Comparison of ENCODE assay signal across 23 cellular contexts in the genomic region with DNA sequence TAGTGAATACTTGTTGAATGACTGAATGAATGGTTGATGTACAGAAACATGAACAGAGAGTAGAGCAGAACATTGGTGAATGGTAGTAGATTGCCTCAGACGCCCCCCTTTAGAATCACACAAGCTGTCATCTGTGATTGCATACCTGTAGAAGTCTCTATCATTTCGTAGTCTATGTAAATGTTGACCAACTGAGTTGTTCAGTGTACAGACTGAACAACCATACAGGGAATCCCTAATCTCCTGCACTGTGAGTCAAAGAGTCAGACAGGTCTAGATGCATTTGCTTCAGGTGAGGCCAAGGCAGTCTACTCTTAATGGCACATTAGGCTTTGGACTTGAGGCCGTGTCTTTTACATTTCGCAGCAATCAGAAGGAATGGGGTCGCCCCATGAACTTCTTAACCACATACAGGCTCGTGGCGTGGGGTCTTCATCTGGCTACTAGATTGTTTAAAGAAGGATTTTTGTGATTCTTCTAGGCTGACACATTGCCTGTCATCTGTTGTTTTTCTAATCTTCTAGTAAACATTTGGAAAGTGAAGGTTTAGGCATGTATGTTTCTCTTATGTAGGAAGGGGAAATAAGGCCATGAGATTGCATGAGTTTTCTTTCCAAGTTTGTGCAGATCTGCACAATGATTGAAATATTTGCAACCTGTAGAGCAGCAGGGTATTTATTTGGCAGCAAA.
"Had no signal": no experiment of that assay in that cellular context is flagged by ENCODE, and none has a peak within 500 bp of the region (broad histone marks: within the 10 kb centered on the region; RNA-seq: fewer than 3 reads in every experiment).

No MANE protein-coding gene starts in this region.

- H3K27ac Mint-ChIP-seq: activated CD4-positive, alpha-beta memory T cell treated with anti-CD3 and anti-CD28 coated beads for 36 hours; activated CD4-positive, alpha-beta T cell treated with anti-CD3 and anti-CD28 coated beads, Interleukin-2, amount 10 ng/mL, durations not matched to agents 24 days and 14 days; activated naive CD4-positive, alpha-beta T cell treated with anti-CD3 and anti-CD28 coated beads, Interleukin-2, amount 10 ng/mL, durations not matched to agents 7 days and 5 days; activated naive CD8-positive, alpha-beta T cell treated with anti-CD3 and anti-CD28 coated beads, Interleukin-2, amount 10 ng/mL, durations not matched to agents 7 days and 5 days; activated T-helper 1 cell treated with anti-CD3 and anti-CD28 coated beads, Interleukin-12 subunit alpha, Interleukin-12 subunit beta, Interleukin-2, Interleukin-4 antibody, amounts not matched to agents 30 ng/mL and 10 ng/mL and 1 ng/mL, durations not matched to agents 14 hours and 24 hours and 36 hours; naive B cell; T-helper 17 cell had no signal

- H3K36me3 ChIP-seq: left ventricle myocardium inferior, spleen, suprapubic skin, tibial artery, upper lobe of right lung, WERI-Rb-1 had no signal

- H3K27me3 Mint-ChIP-seq: activated CD4-positive, alpha-beta memory T cell treated with anti-CD3 and anti-CD28 coated beads for 36 hours; activated CD4-positive, alpha-beta T cell treated with anti-CD3 and anti-CD28 coated beads, Interleukin-2, amount 10 ng/mL, durations not matched to agents 24 days and 14 days; activated naive CD4-positive, alpha-beta T cell treated with anti-CD3 and anti-CD28 coated beads, Interleukin-2, amount 10 ng/mL, durations not matched to agents 7 days and 5 days; activated naive CD8-positive, alpha-beta T cell treated with anti-CD3 and anti-CD28 coated beads, Interleukin-2, amount 10 ng/mL, durations not matched to agents 7 days and 5 days; naive B cell; T-helper 17 cell had no signal

- H3K9me3 ChIP-seq: left ventricle myocardium inferior, spleen, suprapubic skin, tibial artery, upper lobe of right lung had no signal

- H3K4me1 ChIP-seq: left ventricle myocardium inferior, spleen, upper lobe of right lung had no signal

- H3K9me3 Mint-ChIP-seq: activated CD4-positive, alpha-beta memory T cell treated with anti-CD3 and anti-CD28 coated beads for 36 hours; activated CD4-positive, alpha-beta T cell treated with anti-CD3 and anti-CD28 coated beads, Interleukin-2, amount 10 ng/mL, durations not matched to agents 24 days and 14 days; activated naive CD4-positive, alpha-beta T cell treated with anti-CD3 and anti-CD28 coated beads, Interleukin-2, amount 10 ng/mL, durations not matched to agents 7 days and 5 days; activated naive CD8-positive, alpha-beta T cell treated with anti-CD3 and anti-CD28 coated beads, Interleukin-2, amount 10 ng/mL, durations not matched to agents 7 days and 5 days; activated T-helper 1 cell treated with anti-CD3 and anti-CD28 coated beads, Interleukin-12 subunit alpha, Interleukin-12 subunit beta, Interleukin-2, Interleukin-4 antibody, amounts not matched to agents 30 ng/mL and 10 ng/mL and 1 ng/mL, durations not matched to agents 14 hours and 24 hours and 36 hours; naive B cell; neural crest cell had no signal

- DNase-seq: activated CD4-positive, alpha-beta memory T cell treated with anti-CD3 and anti-CD28 coated beads for 36 hours; activated CD4-positive, alpha-beta T cell treated with anti-CD3 and anti-CD28 coated beads, Interleukin-2, amount 10 ng/mL, durations not matched to agents 24 days and 14 days; activated CD4-positive, CD25-positive, alpha-beta regulatory T cell treated with anti-CD3 and anti-CD28 coated beads, Interleukin-2, amount 50 U/mL, for 72 hours; activated CD8-positive, alpha-beta memory T cell treated with anti-CD3 and anti-CD28 coated beads, Interleukin-2, amount 50 U/mL, for 4 hours; activated gamma-delta T cell; activated naive CD4-positive, alpha-beta T cell treated with anti-CD3 and anti-CD28 coated beads, Interleukin-2, amount 10 ng/mL, durations not matched to agents 7 days and 5 days; activated naive CD8-positive, alpha-beta T cell treated with anti-CD3 and anti-CD28 coated beads, Interleukin-2, amount 10 ng/mL, durations not matched to agents 7 days and 5 days; activated T-cell treated with anti-CD3 and anti-CD28 coated beads, Interleukin-2, amount 50 U/mL, for 1 hour; amniotic stem cell; foreskin fibroblast; left ventricle myocardium inferior; naive B cell; right cardiac atrium; spleen; stimulated activated naive CD4-positive, alpha-beta T cell; T-helper 17 cell; tibial artery; upper lobe of right lung; WERI-Rb-1 had no signal

- H3K36me3 Mint-ChIP-seq: activated CD4-positive, alpha-beta memory T cell treated with anti-CD3 and anti-CD28 coated beads for 36 hours; activated naive CD4-positive, alpha-beta T cell treated with anti-CD3 and anti-CD28 coated beads, Interleukin-2, amount 10 ng/mL, durations not matched to agents 7 days and 5 days; activated naive CD8-positive, alpha-beta T cell treated with anti-CD3 and anti-CD28 coated beads, Interleukin-2, amount 10 ng/mL, durations not matched to agents 7 days and 5 days; naive B cell had no signal

- H3K4me3 Mint-ChIP-seq: activated CD4-positive, alpha-beta memory T cell treated with anti-CD3 and anti-CD28 coated beads for 36 hours; activated CD4-positive, alpha-beta T cell treated with anti-CD3 and anti-CD28 coated beads, Interleukin-2, amount 10 ng/mL, durations not matched to agents 24 days and 14 days; activated naive CD4-positive, alpha-beta T cell treated with anti-CD3 and anti-CD28 coated beads, Interleukin-2, amount 10 ng/mL, durations not matched to agents 7 days and 5 days; activated naive CD8-positive, alpha-beta T cell treated with anti-CD3 and anti-CD28 coated beads, Interleukin-2, amount 10 ng/mL, durations not matched to agents 7 days and 5 days; activated T-helper 1 cell treated with anti-CD3 and anti-CD28 coated beads, Interleukin-12 subunit alpha, Interleukin-12 subunit beta, Interleukin-2, Interleukin-4 antibody, amounts not matched to agents 30 ng/mL and 10 ng/mL and 1 ng/mL, durations not matched to agents 14 hours and 24 hours and 36 hours; naive B cell; neural crest cell; T-helper 17 cell had no signal

- H3K4me3 ChIP-seq: left ventricle myocardium inferior, lung, spleen, suprapubic skin, tibial artery, upper lobe of right lung had no signal

- H3K4me1 Mint-ChIP-seq: activated CD4-positive, alpha-beta T cell treated with anti-CD3 and anti-CD28 coated beads, Interleukin-2, amount 10 ng/mL, durations not matched to agents 24 days and 14 days; activated naive CD4-positive, alpha-beta T cell treated with anti-CD3 and anti-CD28 coated beads, Interleukin-2, amount 10 ng/mL, durations not matched to agents 7 days and 5 days; activated naive CD8-positive, alpha-beta T cell treated with anti-CD3 and anti-CD28 coated beads, Interleukin-2, amount 10 ng/mL, durations not matched to agents 7 days and 5 days; naive B cell; T-helper 17 cell had no signal

- H3K27ac ChIP-seq: left ventricle myocardium inferior, spleen, suprapubic skin, tibial artery, upper lobe of right lung, WERI-Rb-1 had no signal

- H3K27me3 ChIP-seq: spleen, suprapubic skin, tibial artery, upper lobe of right lung had no signal
